In genomic region chr10:45373783-45374450, GRCh38 we compare ENCODE assay signal across 8 cellular contexts. TPM values are rescaled to one million over a fixed set of nuclear protein-coding genes. Genes with fewer than 3 reads are reported as not detected.
A peak's percentile ranks its signal among the peaks of the same experiment; 100 is the strongest.
DNase-seq lines count a peak whose midpoint lies in the region; ATAC-seq and TF ChIP-seq lines count a peak whose summit lies in the region.

ALOX5 (plus strand) TSS chr10:45374216; CDS start chr10:45374280, 64 bp downstream.

- H3K4me1 Mint-ChIP-seq in naive thymus-derived CD4-positive, alpha-beta T cell, result peaks cover 8 to 33% (median 21%) of the 10 kb centered on the region in 7 donors

- H3K36me3 Mint-ChIP-seq in naive thymus-derived CD4-positive, alpha-beta T cell, result peaks cover 0 to 6% (median 0%) of the 10 kb centered on the region in 5 donors

- peak; percentile 23 for DNase-seq in NCI-H2029 (lab: John Stamatoyannopoulos, UW)
- no peak for DNase-seq in NCI-H2029 treated with DMSO at 0.1 percent for 48 hours (lab: John Stamatoyannopoulos, UW)
- peak; percentile 53 for DNase-seq in HEK293T (ENCODE audit: extremely low spot score)
- peak; percentile 64 for DNase-seq in NB4 (ENCODE audit: low read depth)
- peak; percentile 16 to 46 for DNase-seq in activated CD4-positive, alpha-beta T cell treated with anti-CD3 and anti-CD28 coated beads for 4 hours
- DNase-seq in epithelial cell of proximal tubule (ENCODE audit: low read depth), result no peak
- peak in 5 of 9 donors; percentile 8 to 48 (median 19) for DNase-seq in naive thymus-derived CD4-positive, alpha-beta T cell
- no peak for DNase-seq in H4 (ENCODE audit: low spot score)

- no peak within 1 kb of the TSS for H3K27ac ChIP-seq in naive thymus-derived CD4-positive, alpha-beta T cell (ENCODE audit: low read depth, low read length)

- H3K4me3 Mint-ChIP-seq in naive thymus-derived CD4-positive, alpha-beta T cell, result peak within 1 kb of the TSS; percentile 67 to 92 (median 86)

- TF ChIP-seq CTCF in NB4 (IDR thresholded peaks at IDR 0.05; ENCODE audit: low read depth, low read length), result no peak
- no peak for TF ChIP-seq CTCF in epithelial cell of proximal tubule (conservative IDR thresholded peaks at IDR 0.05; ENCODE audit: low read depth, low read length)

- H3K4me1 ChIP-seq in naive thymus-derived CD4-positive, alpha-beta T cell (ENCODE audit: control insufficient read depth in 2 of 2, insufficient read depth in 2 of 2, low read length in 2 of 2), result peaks cover 0 to 6% of the 10 kb centered on the region in 2 donors

- TF ChIP-seq POLR2A in NB4 (IDR thresholded peaks at IDR 0.05; ENCODE audit: extremely low read depth, insufficient read length), result no peak

- H3K9me3 Mint-ChIP-seq in naive thymus-derived CD4-positive, alpha-beta T cell, result peaks cover 0 to 4% (median 0%) of the 10 kb centered on the region in 11 donors

- POLR2A ChIA-PET in HEK293T (lab: Yijun Ruan, JAX), result interaction anchor here (0.6 kb wide), 1 partner anchor 16 kb away, joined by 3 read pairs; no protein-coding TSS in a partner anchor
- POLR2A ChIA-PET in naive thymus-derived CD4-positive, alpha-beta T cell (lab: Charles Lee), result no interaction called here

- H3K27ac Mint-ChIP-seq in naive thymus-derived CD4-positive, alpha-beta T cell, result peak within 1 kb of the TSS in 3 of 9 donors; percentile 45 to 87 (median 62)

- ATAC-seq in naive thymus-derived CD4-positive, alpha-beta T cell, result peak; percentile 63

- CTCF ChIA-PET in HEK293T (lab: Yijun Ruan, JAX), result no interaction called here
- CTCF ChIA-PET in naive thymus-derived CD4-positive, alpha-beta T cell (lab: Charles Lee), result no interaction called here

- H3K27me3 ChIP-seq in naive thymus-derived CD4-positive, alpha-beta T cell (ENCODE audit: control insufficient read depth in 2 of 2, insufficient read depth in 2 of 2, low read length in 2 of 2), result peaks cover 0 to 10% of the 10 kb centered on the region in 2 donors

- H3K36me3 ChIP-seq in naive thymus-derived CD4-positive, alpha-beta T cell (ENCODE audit: control insufficient read depth in 2 of 3, insufficient read depth in 3 of 3, low read length in 3 of 3), result no peaks in the 10 kb centered on the region

- no peaks in the 10 kb centered on the region for H3K9me3 ChIP-seq in naive thymus-derived CD4-positive, alpha-beta T cell (ENCODE audit: control insufficient read depth in 2 of 3, low read length in 3 of 3)

- H3K4me3 ChIP-seq in NB4 (ENCODE audit: low read depth, low read length) (peak within 1 kb of the TSS; percentile 8), epithelial cell of proximal tubule (ENCODE audit: low read depth, low read length) (peak within 1 kb of the TSS; percentile 57)
- peak within 1 kb of the TSS; percentile 37 for H3K4me3 ChIP-seq in naive thymus-derived CD4-positive, alpha-beta T cell (ENCODE audit: low read length)

- H3K27me3 Mint-ChIP-seq in naive thymus-derived CD4-positive, alpha-beta T cell, result peaks cover 40 to 79% (median 44%) of the 10 kb centered on the region in 5 donors

- intact Hi-C loops in naive thymus-derived CD4-positive, alpha-beta T cell (cut with micrococcal nuclease), result loop anchor here (2.0 to 10.0 kb wide), 3 partner anchors 47 to 321 kb away; partner anchors contain the start of gene ZFAND4 (in 1 of the 2)

TF ChIP-seq in HEK293T, 16 proteins besides CTCF, POLR2A, EP300 and RAD21:
- no peak for TF ChIP-seq SP1 (IDR thresholded peaks at IDR 0.05)
- TF ChIP-seq L3MBTL2 (conservative IDR thresholded peaks at IDR 0.05), result peak; percentile 58
- no peak for TF ChIP-seq LEF1 (IDR thresholded peaks at IDR 0.05; ENCODE audit: borderline replicate concordance)

RNA-seq across cellular contexts. Expression of gene ALOX5, which starts in this region (rescaled TPM):
- total RNA-seq in epithelial cell of proximal tubule, result 1.7 and 4.7 TPM in 2 replicates
- 100 to 1,000 TPM in 1 of 5 experiments, 10 to 100 TPM in 2, 1 to 10 TPM in 2; 1.2 to 143 (median 14.8) TPM for total RNA-seq in naive thymus-derived CD4-positive, alpha-beta T cell
- polyA plus RNA-seq in naive thymus-derived CD4-positive, alpha-beta T cell, result 1 to 10 TPM; 1.0 to 4.1 TPM
- total RNA-seq in H4 (2014; rRNA removed; shearing (Covaris generic)), result 0.60 TPM in 1 of 2 replicates, not detected in the other

Comparison
In these comparisons a context has a peak if more than half of its experiments do, and no peak if none do; other contexts are left out.
1. DNase-seq: peak in NCI-H2029 (single experiment), HEK293T (single experiment), NB4 (single experiment), activated CD4-positive, alpha-beta T cell treated with anti-CD3 and anti-CD28 coated beads for 4 hours (2 of 2) and naive thymus-derived CD4-positive, alpha-beta T cell (5 of 9); none in NCI-H2029 treated with DMSO at 0.1 percent for 48 hours (single experiment), epithelial cell of proximal tubule (single experiment) and H4 (single experiment).
2. Peak in every context shown above with its lines, with median percentiles within 50 percentile points of each other: H3K4me3 ChIP-seq.